Comparison of ENCODE assay signal across 9 cellular contexts in the genomic region with DNA sequence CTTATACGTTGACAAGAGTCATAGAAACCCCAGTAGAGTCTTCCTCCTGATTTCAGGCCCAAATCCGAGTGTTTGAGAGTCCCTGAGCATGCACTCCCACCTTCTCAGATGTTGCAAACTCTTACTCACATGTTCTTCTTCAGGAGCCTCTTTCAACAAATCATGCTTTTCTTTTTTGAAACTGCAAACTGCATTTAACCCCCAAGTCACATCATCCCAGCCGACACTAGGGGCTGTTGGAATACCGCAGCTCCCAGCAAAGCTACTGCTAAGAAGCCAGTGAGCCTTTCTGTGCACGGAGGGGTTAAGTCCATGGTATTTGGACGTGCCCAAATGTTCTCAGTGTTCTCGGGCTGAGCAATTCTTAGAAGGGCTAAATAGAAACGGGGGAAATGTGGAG.
DNase-seq lines count a peak whose midpoint lies in the region; ATAC-seq and TF ChIP-seq lines count a peak whose summit lies in the region.
"Had no signal": no experiment of that assay in that cellular context is flagged by ENCODE, and none has a peak within 500 bp of the region (broad histone marks: within the 10 kb centered on the region; RNA-seq: fewer than 3 reads in every experiment).

No MANE protein-coding gene starts in this region.

- H3K27ac Mint-ChIP-seq in stimulated activated effector memory CD8-positive, alpha-beta T cell treated with anti-CD3 and anti-CD28 coated beads, Interleukin-12 subunit alpha, Interleukin-12 subunit beta, amount 100 ng/mL, for 72 hours, result no peak overlapping the region
- H3K27ac Mint-ChIP-seq: activated naive CD8-positive, alpha-beta T cell treated with anti-CD3 and anti-CD28 coated beads for 36 hours had no signal

- H3K4me1 Mint-ChIP-seq in stimulated activated effector memory CD8-positive, alpha-beta T cell treated with anti-CD3 and anti-CD28 coated beads, Interleukin-12 subunit alpha, Interleukin-12 subunit beta, amount 100 ng/mL, for 72 hours, result no peaks in the 10 kb centered on the region
- H3K4me1 Mint-ChIP-seq: activated naive CD8-positive, alpha-beta T cell treated with anti-CD3 and anti-CD28 coated beads for 36 hours had no signal

- H3K9me3 Mint-ChIP-seq in stimulated activated effector memory CD8-positive, alpha-beta T cell treated with anti-CD3 and anti-CD28 coated beads, Interleukin-12 subunit alpha, Interleukin-12 subunit beta, amount 100 ng/mL, for 72 hours, result peaks cover 4% of the 10 kb centered on the region

- no peak overlapping the region for H3K4me3 Mint-ChIP-seq in stimulated activated effector memory CD8-positive, alpha-beta T cell treated with anti-CD3 and anti-CD28 coated beads, Interleukin-12 subunit alpha, Interleukin-12 subunit beta, amount 100 ng/mL, for 72 hours
- H3K4me3 Mint-ChIP-seq: activated naive CD8-positive, alpha-beta T cell treated with anti-CD3 and anti-CD28 coated beads for 36 hours had no signal

- no peaks in the 10 kb centered on the region for H3K36me3 Mint-ChIP-seq in stimulated activated effector memory CD8-positive, alpha-beta T cell treated with anti-CD3 and anti-CD28 coated beads, Interleukin-12 subunit alpha, Interleukin-12 subunit beta, amount 100 ng/mL, for 72 hours
- H3K36me3 Mint-ChIP-seq: activated naive CD8-positive, alpha-beta T cell treated with anti-CD3 and anti-CD28 coated beads for 36 hours had no signal

- WGBS in upper lobe of left lung, 2 donors, result 32 to 39% methylated on average over 8 of the region's 8 CpGs

- no peak for DNase-seq in RWPE2 (ENCODE audit: low spot score)
- DNase-seq in fibroblast of mammary gland (ENCODE audit: low read depth), result peak; percentile 72
- DNase-seq in upper lobe of left lung, result no peak
- DNase-seq in stimulated activated effector memory CD8-positive, alpha-beta T cell treated with anti-CD3 and anti-CD28 coated beads, Interleukin-12 subunit alpha, Interleukin-12 subunit beta, amount 100 ng/mL, for 72 hours (ENCODE audit: low spot score in 2 of 2), result no peak
- DNase-seq in kidney glomerular epithelial cell (lab: John Stamatoyannopoulos, UW), result no peak
- DNase-seq: activated naive CD8-positive, alpha-beta T cell treated with anti-CD3 and anti-CD28 coated beads for 36 hours; WERI-Rb-1 had no signal

- ATAC-seq in RWPE2 (ENCODE audit: low read depth) (peak; percentile 31; the same call in 1 of the 3 replicates), upper lobe of left lung (ENCODE audit: low FRiP score in 2 of 2) (peak in 1 of 2 donors; percentile 27), HG03521 (IDR thresholded peaks at IDR 0.05; ENCODE audit: unreplicated experiment) (no peak)
- ATAC-seq in stimulated activated effector memory CD8-positive, alpha-beta T cell treated with anti-CD3 and anti-CD28 coated beads, Interleukin-12 subunit alpha, Interleukin-12 subunit beta, amount 100 ng/mL, for 72 hours, result no peak

- H3K4me3 ChIP-seq in RWPE2 (ENCODE audit: severe bottlenecking) (no peak overlapping the region), fibroblast of mammary gland (ENCODE audit: control insufficient read depth, low read depth, low read length) (no peak overlapping the region), mucosa of rectum (ENCODE audit: low read length in 2 of 2) (peak overlapping the region in 1 of 2 donors; percentile 21), upper lobe of left lung (peak overlapping the region in 1 of 4 donors; percentile 2)

- H3K27me3 ChIP-seq in RWPE2 (ENCODE audit: insufficient read depth, poor library complexity, severe bottlenecking), result no peaks in the 10 kb centered on the region
- H3K27me3 ChIP-seq in mucosa of rectum (ENCODE audit: control insufficient read depth in 2 of 2, insufficient read depth in 2 of 2, low read length in 2 of 2), result no peaks in the 10 kb centered on the region
- H3K27me3 ChIP-seq in upper lobe of left lung, result no peaks in the 10 kb centered on the region

- H3K27ac ChIP-seq in RWPE2 (ENCODE audit: poor library complexity, severe bottlenecking), result peak overlapping the region; percentile 76
- H3K27ac ChIP-seq in mucosa of rectum (ENCODE audit: low read depth in 2 of 2, low read length in 2 of 2), result peak overlapping the region; percentile 11 to 67
- peak overlapping the region in 3 of 4 donors; percentile 64 to 79 (median 75) for H3K27ac ChIP-seq in upper lobe of left lung
- H3K27ac ChIP-seq: WERI-Rb-1 had no signal

- H3K9me3 ChIP-seq in RWPE2 (ENCODE audit: severe bottlenecking), result no peaks in the 10 kb centered on the region
- no peaks in the 10 kb centered on the region for H3K9me3 ChIP-seq in mucosa of rectum (ENCODE audit: control insufficient read depth in 2 of 2, low read length in 2 of 2)
- H3K9me3 ChIP-seq in upper lobe of left lung, result no peaks in the 10 kb centered on the region

- TF ChIP-seq CTCF in RWPE2 (IDR thresholded peaks at IDR 0.05; ENCODE audit: poor library complexity, severe bottlenecking), result no peak
- TF ChIP-seq CTCF in fibroblast of mammary gland (conservative IDR thresholded peaks at IDR 0.05; ENCODE audit: control insufficient read depth, insufficient read depth, low read depth, low read length), result peak; percentile 27
- peak in 1 of 6 experiments; percentile 5 for TF ChIP-seq CTCF in upper lobe of left lung (IDR thresholded peaks at IDR 0.05)

- no peak for TF ChIP-seq POLR2A in upper lobe of left lung (IDR thresholded peaks at IDR 0.05)

- no peak overlapping the region for H3K9ac ChIP-seq in mucosa of rectum (ENCODE audit: low read depth in 1 of 2, low read length in 2 of 2)

- H3K4me1 ChIP-seq in RWPE2 (ENCODE audit: insufficient read depth, poor library complexity, severe bottlenecking) (peaks cover 32% of the 10 kb centered on the region), mucosa of rectum (ENCODE audit: control insufficient read depth in 2 of 2, insufficient read depth in 2 of 2, low read length in 2 of 2) (peaks cover 8 to 16% of the 10 kb centered on the region in 2 donors), upper lobe of left lung (peaks cover 22 to 29% (median 25%) of the 10 kb centered on the region in 4 donors)

- no peak for TF ChIP-seq EP300 in upper lobe of left lung (IDR thresholded peaks at IDR 0.05)

- H3K36me3 ChIP-seq in RWPE2 (ENCODE audit: low read depth) (no peaks in the 10 kb centered on the region), mucosa of rectum (ENCODE audit: control insufficient read depth in 2 of 2, insufficient read depth in 2 of 2, low read length in 2 of 2) (no peaks in the 10 kb centered on the region), upper lobe of left lung (no peaks in the 10 kb centered on the region)
- H3K36me3 ChIP-seq: WERI-Rb-1 had no signal
